In the genomic region with DNA sequence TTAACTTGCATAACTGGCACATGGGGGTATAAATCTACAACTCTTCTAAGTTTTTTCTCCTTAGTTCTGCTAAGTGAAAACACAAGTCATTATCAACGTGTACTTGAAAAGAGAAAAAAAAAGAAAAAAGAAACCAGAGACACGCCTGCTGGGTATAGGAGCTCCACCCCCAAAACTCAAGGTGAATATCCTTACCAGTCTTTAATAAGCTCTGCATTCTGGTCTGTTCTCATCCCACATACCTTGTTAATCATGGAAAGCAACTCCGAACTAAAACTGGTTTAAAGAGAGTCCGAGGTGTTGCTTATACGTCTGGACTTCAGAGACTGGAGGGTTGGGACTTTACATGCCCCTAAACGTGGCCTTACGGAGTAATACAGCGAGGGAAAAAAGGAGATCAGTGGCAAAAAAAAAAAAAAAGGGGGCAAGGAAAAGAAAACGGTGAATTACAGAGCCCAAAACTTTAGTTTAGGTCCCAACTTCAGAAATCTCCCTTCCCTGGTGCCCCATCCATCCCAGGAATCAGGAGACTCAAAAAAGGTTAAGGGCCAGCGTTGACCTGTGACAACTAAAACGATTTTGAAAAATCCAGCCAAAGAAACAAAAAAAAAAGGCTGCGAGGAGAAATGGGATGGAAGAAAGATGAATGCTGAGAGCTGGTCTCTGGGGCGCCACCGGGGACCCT, we compare ENCODE assay signal across 8 cellular contexts. TPM values are rescaled to one million over a fixed set of nuclear protein-coding genes. Genes with fewer than 3 reads are reported as not detected.
DNase-seq lines count a peak whose midpoint lies in the region; ATAC-seq and TF ChIP-seq lines count a peak whose summit lies in the region.

No MANE protein-coding gene starts in this region.

- intact Hi-C loops in natural killer cell (cut with micrococcal nuclease), result loop anchor here (2.0 to 5.0 kb wide), 4 partner anchors 224 to 806 kb away; partner anchors contain the start of genes LARP1B, PLK4 and SCLT1

- H2AFZ ChIP-seq in Karpas-422 (ENCODE audit: low read length), result no peak overlapping the region

- TF ChIP-seq CTCF in endodermal cell (conservative IDR thresholded peaks at IDR 0.05) (no peak), natural killer cell (IDR thresholded peaks at IDR 0.05) (no peak)

- no peaks in the 10 kb centered on the region for H3K9me3 ChIP-seq in Karpas-422 (ENCODE audit: low read length)
- H3K9me3 ChIP-seq in endodermal cell (ENCODE audit: control insufficient read depth, low read length), result no peaks in the 10 kb centered on the region

- H4K20me1 ChIP-seq in Karpas-422 (ENCODE audit: insufficient read depth, low read depth, low read length), result peaks cover 7% of the 10 kb centered on the region; the same call in 1 of the 2 replicates

- 0% methylated on average over 5 to 14 of the region's 14 CpGs for WGBS in endodermal cell (ENCODE audit: insufficient coverage in 1 of 2, insufficient read length in 1 of 2), 2 experiments

- no peaks in the 10 kb centered on the region for H3K9me3 Mint-ChIP-seq in T-helper 2 cell treated with Interferon-gamma antibody and Interleukin-4, amounts not matched to agents 5 μg/mL and 100 μg/mL, for 36 hours
- H3K9me3 Mint-ChIP-seq in endodermal cell, result no peaks in the 10 kb centered on the region
- no peaks in the 10 kb centered on the region for H3K9me3 Mint-ChIP-seq in natural killer cell

- ATAC-seq in GM19395 (IDR thresholded peaks at IDR 0.05; ENCODE audit: unreplicated experiment) (peak; percentile 28), natural killer cell (no peak), HG02970 (IDR thresholded peaks at IDR 0.05; ENCODE audit: low FRiP score, unreplicated experiment) (no peak)

- DNase-seq in DMS 273 (lab: John Stamatoyannopoulos, UW; ENCODE audit: unreplicated experiment), result peak; percentile 63
- DNase-seq in Karpas-422, result peak; percentile 86
- DNase-seq in T-helper 2 cell treated with Interferon-gamma antibody and Interleukin-4, amounts not matched to agents 5 μg/mL and 100 μg/mL, for 36 hours (ENCODE audit: low spot score), result peak; percentile 9
- no peak for DNase-seq in endodermal cell
- no peak for DNase-seq in natural killer cell
- DNase-seq in NCI-H774 (lab: John Stamatoyannopoulos, UW), result no peak

- peaks cover 34% of the 10 kb centered on the region for H3K4me1 Mint-ChIP-seq in T-helper 2 cell treated with Interferon-gamma antibody and Interleukin-4, amounts not matched to agents 5 μg/mL and 100 μg/mL, for 36 hours (ENCODE audit: low read depth)
- peaks cover 14% of the 10 kb centered on the region for H3K4me1 Mint-ChIP-seq in endodermal cell
- H3K4me1 Mint-ChIP-seq in natural killer cell, result peaks cover 43 to 44% of the 10 kb centered on the region in 2 donors

- H3K4me1 ChIP-seq in Karpas-422 (ENCODE audit: low read length) (peaks cover 35% of the 10 kb centered on the region), endodermal cell (ENCODE audit: control insufficient read depth, insufficient read depth, low read length) (peaks cover 3% of the 10 kb centered on the region)

- H3K27ac Mint-ChIP-seq in T-helper 2 cell treated with Interferon-gamma antibody and Interleukin-4, amounts not matched to agents 5 μg/mL and 100 μg/mL, for 36 hours, result peak overlapping the region; percentile 93
- H3K27ac Mint-ChIP-seq in endodermal cell, result peak overlapping the region; percentile 75
- peak overlapping the region; percentile 85 to 90 for H3K27ac Mint-ChIP-seq in natural killer cell

- H3K27me3 Mint-ChIP-seq in T-helper 2 cell treated with Interferon-gamma antibody and Interleukin-4, amounts not matched to agents 5 μg/mL and 100 μg/mL, for 36 hours (ENCODE audit: low read depth), result no peaks in the 10 kb centered on the region
- peaks cover 2% of the 10 kb centered on the region for H3K27me3 Mint-ChIP-seq in endodermal cell (ENCODE audit: insufficient read depth)
- peaks cover 0 to 2% of the 10 kb centered on the region in 2 donors for H3K27me3 Mint-ChIP-seq in natural killer cell (ENCODE audit: low read depth in 2 of 2)

- H3K9ac ChIP-seq in Karpas-422 (ENCODE audit: low read length) (peak overlapping the region; percentile 81), endodermal cell (ENCODE audit: extremely low read depth, low read length, poor library complexity, severe bottlenecking) (peak overlapping the region; percentile 89)

- H3K9me2 ChIP-seq in Karpas-422 (replicated peaks; ENCODE audit: insufficient read depth, low read length), result no peaks in the 10 kb centered on the region

- H3K79me2 ChIP-seq in Karpas-422 (ENCODE audit: low read length), result peaks cover 61% of the 10 kb centered on the region

- peak overlapping the region; percentile 84 for H3K4me3 Mint-ChIP-seq in T-helper 2 cell treated with Interferon-gamma antibody and Interleukin-4, amounts not matched to agents 5 μg/mL and 100 μg/mL, for 36 hours
- H3K4me3 Mint-ChIP-seq in endodermal cell (peak overlapping the region; percentile 88), natural killer cell (peak overlapping the region; percentile 93)

- H3K4me2 ChIP-seq in Karpas-422 (ENCODE audit: low read depth, low read length, poor library complexity, severe bottlenecking), result peak overlapping the region; percentile 88

- H3K4me3 ChIP-seq in Karpas-422 (ENCODE audit: low read length) (peak overlapping the region; percentile 73), endodermal cell (ENCODE audit: low read length) (peak overlapping the region; percentile 96)

- H3K36me3 Mint-ChIP-seq in T-helper 2 cell treated with Interferon-gamma antibody and Interleukin-4, amounts not matched to agents 5 μg/mL and 100 μg/mL, for 36 hours (ENCODE audit: low read depth), result peaks cover 26% of the 10 kb centered on the region
- H3K36me3 Mint-ChIP-seq in endodermal cell (ENCODE audit: low read depth) (peaks cover 20% of the 10 kb centered on the region), natural killer cell (no peaks in the 10 kb centered on the region)

- H3K36me3 ChIP-seq in Karpas-422 (ENCODE audit: insufficient read depth, low read length), result peaks cover 35% of the 10 kb centered on the region
- H3K36me3 ChIP-seq in endodermal cell (ENCODE audit: control insufficient read depth, insufficient read depth, low read length), result peaks cover 27% of the 10 kb centered on the region

- H3K27ac ChIP-seq in Karpas-422 (ENCODE audit: low read length) (peak overlapping the region; percentile 42), endodermal cell (ENCODE audit: low read depth, low read length) (peak overlapping the region; percentile 97)

- H3K27me3 ChIP-seq in Karpas-422 (ENCODE audit: low read length) (no peaks in the 10 kb centered on the region), endodermal cell (ENCODE audit: control insufficient read depth, insufficient read depth, low read length, poor library complexity, severe bottlenecking) (no peaks in the 10 kb centered on the region)

RNA-seq across cellular contexts. Expression of gene PGRMC2, which starts 1.0 kb away (rescaled TPM):
- 23.2 and 29.9 TPM in 2 replicates for total RNA-seq in Karpas-422 (2014; rRNA removed; shearing (Covaris generic); ENCODE audit: low replicate concordance)
- 10 to 100 TPM; 57.0 to 68.5 TPM for total RNA-seq in endodermal cell
- 68.7 TPM for polyA plus RNA-seq in endodermal cell (2013, experiment 1 of 2)
- polyA plus RNA-seq in endodermal cell (2013, experiment 2 of 2), result 70.6 TPM
- total RNA-seq in natural killer cell, result 10 to 100 TPM; 42.0 to 58.6 (median 53.2) TPM

Comparison
In these comparisons a context has a peak if more than half of its experiments do, and no peak if none do; other contexts are left out.
1. DNase-seq: peak in DMS 273 (single experiment), Karpas-422 (single experiment) and T-helper 2 cell treated with Interferon-gamma antibody and Interleukin-4, amounts not matched to agents 5 μg/mL and 100 μg/mL, for 36 hours (single experiment); none in endodermal cell (single experiment), natural killer cell (single experiment) and NCI-H774 (single experiment).
2. Peak in every context shown above with its lines, with median percentiles within 50 percentile points of each other: H3K27ac Mint-ChIP-seq and H3K4me3 Mint-ChIP-seq.